Comparison of ENCODE assay signal across 20 cellular contexts in the genomic region with DNA sequence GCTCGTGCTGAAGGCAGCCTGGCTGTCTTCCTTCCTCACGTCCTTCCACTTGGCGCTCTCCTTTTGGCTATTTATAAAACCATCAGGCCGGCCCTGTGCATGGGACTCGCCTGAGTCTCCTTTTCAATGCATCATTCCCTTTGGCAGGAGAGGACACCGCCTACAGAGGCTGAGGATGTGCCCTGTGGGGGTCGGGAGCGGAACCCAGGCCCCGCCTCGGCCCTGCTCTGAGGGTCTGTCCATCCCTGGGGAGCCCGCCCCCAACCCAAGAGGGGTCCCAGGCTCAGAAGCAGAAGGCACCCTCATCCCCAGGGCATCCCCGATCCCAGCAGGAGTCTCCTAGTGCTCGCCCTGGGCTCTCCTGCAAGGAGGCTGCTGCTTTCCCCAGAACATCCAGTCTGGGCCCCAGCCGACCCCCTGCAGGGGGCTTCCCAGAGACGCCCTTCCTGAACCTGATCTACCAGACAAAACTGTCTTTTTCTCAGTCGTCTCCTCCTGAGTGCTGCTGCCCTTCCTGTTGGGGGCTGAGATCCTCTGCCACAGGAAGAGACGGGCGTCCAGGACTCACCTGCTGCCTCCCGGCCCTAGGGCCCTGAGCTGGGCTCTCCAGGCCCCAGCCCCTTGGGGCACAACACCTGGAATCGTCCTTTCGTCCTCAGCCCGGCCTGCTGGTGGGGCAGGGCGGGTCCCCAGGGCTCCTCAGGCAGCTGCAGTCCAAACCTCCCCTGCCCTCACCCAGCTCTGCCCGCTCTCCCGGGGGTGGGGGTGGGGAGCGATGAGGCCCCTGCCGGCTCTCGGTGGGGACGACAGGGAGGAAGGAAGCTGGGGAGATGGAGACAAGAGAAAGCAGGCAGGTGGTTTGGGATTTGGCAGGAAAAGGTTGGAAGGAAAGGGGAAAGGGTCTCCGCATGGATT. TPM values are rescaled to one million over a fixed set of nuclear protein-coding genes. Genes with fewer than 3 reads are reported as not detected.
"Had no signal": no experiment of that assay in that cellular context is flagged by ENCODE, and none has a peak within 500 bp of the region (broad histone marks: within the 10 kb centered on the region; RNA-seq: fewer than 3 reads in every experiment).

No MANE protein-coding gene starts in this region.

- H3K9me3 ChIP-seq: adrenal gland, esophagus muscularis mucosa, neutrophil, pancreas, right lobe of liver, stomach, vagina had no signal

- H3K27me3 ChIP-seq: pancreas, right lobe of liver, vagina had no signal

- H3K27me3 Mint-ChIP-seq: activated CD4-positive, alpha-beta T cell treated with anti-CD3 and anti-CD28 coated beads for 36 hours had no signal

- H3K4me1 ChIP-seq: adrenal gland, pancreas, right lobe of liver, vagina had no signal

- H3K9me3 Mint-ChIP-seq: activated naive CD4-positive, alpha-beta T cell treated with anti-CD3 and anti-CD28 coated beads, Interleukin-2, amount 50 U/mL, for 72 hours; dendritic cell treated with granulocyte-macrophage colony-stimulating factor and Interleukin-4, amounts not matched to agents 40 ng/mL and 50 ng/mL, for 4 days; naive thymus-derived CD8-positive, alpha-beta T cell had no signal

- ATAC-seq: activated naive CD4-positive, alpha-beta T cell treated with anti-CD3 and anti-CD28 coated beads, Interleukin-2, amount 50 U/mL, for 72 hours; left cardiac atrium; naive thymus-derived CD8-positive, alpha-beta T cell; pancreas; right lobe of liver had no signal

- H3K4me3 ChIP-seq: adrenal gland, esophagus muscularis mucosa, pancreas, right lobe of liver, stomach, vagina had no signal

- DNase-seq: activated CD4-positive, alpha-beta T cell treated with anti-CD3 and anti-CD28 coated beads for 36 hours; activated gamma-delta T cell; adrenal gland; effector CD8-positive, alpha-beta T cell; left cardiac atrium; naive thymus-derived CD8-positive, alpha-beta T cell; pancreas; right lobe of liver; small intestine; stimulated activated CD4-positive, alpha-beta T cell treated with anti-CD3 and anti-CD28 coated beads, Interleukin-15, amount 100 ng/mL, for 24 hours; stimulated activated CD4-positive, alpha-beta T cell treated with anti-CD3 and anti-CD28 coated beads, Interleukin-2, amount 100 ng/mL, for 48 hours; stomach; trophoblast cell had no signal

- H3K4me1 Mint-ChIP-seq: activated CD4-positive, alpha-beta T cell treated with anti-CD3 and anti-CD28 coated beads for 36 hours had no signal

- H3K27ac ChIP-seq: adrenal gland, esophagus muscularis mucosa, neutrophil, pancreas, right lobe of liver, stomach, vagina, VCaP had no signal

- H3K4me3 Mint-ChIP-seq: activated CD4-positive, alpha-beta T cell treated with anti-CD3 and anti-CD28 coated beads for 36 hours; dendritic cell treated with granulocyte-macrophage colony-stimulating factor and Interleukin-4, amounts not matched to agents 40 ng/mL and 50 ng/mL, for 4 days; naive thymus-derived CD8-positive, alpha-beta T cell had no signal

- H3K36me3 Mint-ChIP-seq: activated naive CD4-positive, alpha-beta T cell treated with anti-CD3 and anti-CD28 coated beads, Interleukin-2, amount 50 U/mL, for 72 hours; naive thymus-derived CD8-positive, alpha-beta T cell had no signal

- H3K27ac Mint-ChIP-seq: activated CD4-positive, alpha-beta T cell treated with anti-CD3 and anti-CD28 coated beads for 36 hours; dendritic cell treated with granulocyte-macrophage colony-stimulating factor and Interleukin-4, amounts not matched to agents 40 ng/mL and 50 ng/mL, for 4 days; naive thymus-derived CD8-positive, alpha-beta T cell had no signal

- H3K36me3 ChIP-seq: adrenal gland, esophagus muscularis mucosa, neutrophil, pancreas, right lobe of liver, stomach, vagina had no signal

RNA-seq across cellular contexts. Expression of a gene that starts 36.8 kb away (rescaled TPM):
- total RNA-seq: esophagus muscularis mucosa; fibroblast of villous mesenchyme; naive thymus-derived CD8-positive, alpha-beta T cell had no signal
